1 cellular context compared by ENCODE assay signal in the genomic region with DNA sequence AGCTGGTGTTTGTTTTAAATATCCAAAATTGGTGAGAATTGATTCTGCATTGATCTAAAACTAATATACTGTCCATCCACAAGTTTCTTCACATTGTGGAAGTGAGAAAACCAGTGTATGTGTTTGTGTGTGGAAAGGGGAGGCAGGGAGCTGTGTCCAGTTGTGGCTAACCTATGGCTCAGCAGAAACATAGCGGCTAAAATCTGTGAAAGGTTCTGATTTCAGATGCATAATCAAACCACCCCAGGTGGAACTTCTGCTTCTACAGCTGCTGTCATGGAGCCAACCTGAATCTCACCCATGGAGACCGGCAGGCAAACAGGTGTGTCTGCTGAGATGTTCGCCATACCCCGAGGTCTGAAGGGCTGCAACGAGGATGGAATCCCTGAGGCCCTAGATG.
TF ChIP-seq lines count a peak whose summit lies in the region.

A gene (plus strand): TSS at position 301 of the 400 bp plus-strand sequence.

TF ChIP-seq in WTC11, 78 proteins besides CTCF, POLR2A, EP300 and RAD21 (continued from another document):
- TF ChIP-seq, protein P1, sequence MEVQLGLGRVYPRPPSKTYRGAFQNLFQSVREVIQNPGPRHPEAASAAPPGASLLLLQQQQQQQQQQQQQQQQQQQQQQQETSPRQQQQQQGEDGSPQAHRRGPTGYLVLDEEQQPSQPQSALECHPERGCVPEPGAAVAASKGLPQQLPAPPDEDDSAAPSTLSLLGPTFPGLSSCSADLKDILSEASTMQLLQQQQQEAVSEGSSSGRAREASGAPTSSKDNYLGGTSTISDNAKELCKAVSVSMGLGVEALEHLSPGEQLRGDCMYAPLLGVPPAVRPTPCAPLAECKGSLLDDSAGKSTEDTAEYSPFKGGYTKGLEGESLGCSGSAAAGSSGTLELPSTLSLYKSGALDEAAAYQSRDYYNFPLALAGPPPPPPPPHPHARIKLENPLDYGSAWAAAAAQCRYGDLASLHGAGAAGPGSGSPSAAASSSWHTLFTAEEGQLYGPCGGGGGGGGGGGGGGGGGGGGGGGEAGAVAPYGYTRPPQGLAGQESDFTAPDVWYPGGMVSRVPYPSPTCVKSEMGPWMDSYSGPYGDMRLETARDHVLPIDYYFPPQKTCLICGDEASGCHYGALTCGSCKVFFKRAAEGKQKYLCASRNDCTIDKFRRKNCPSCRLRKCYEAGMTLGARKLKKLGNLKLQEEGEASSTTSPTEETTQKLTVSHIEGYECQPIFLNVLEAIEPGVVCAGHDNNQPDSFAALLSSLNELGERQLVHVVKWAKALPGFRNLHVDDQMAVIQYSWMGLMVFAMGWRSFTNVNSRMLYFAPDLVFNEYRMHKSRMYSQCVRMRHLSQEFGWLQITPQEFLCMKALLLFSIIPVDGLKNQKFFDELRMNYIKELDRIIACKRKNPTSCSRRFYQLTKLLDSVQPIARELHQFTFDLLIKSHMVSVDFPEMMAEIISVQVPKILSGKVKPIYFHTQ (CRISPR knock-in tag; IDR thresholded peaks at IDR 0.05): no peak
- no peak for TF ChIP-seq TEAD4 (CRISPR knock-in tag; IDR thresholded peaks at IDR 0.05)
